In genomic region chr2:229269146-229269545, GRCh38 we compare ENCODE assay signal across 14 cellular contexts. TPM values are rescaled to one million over a fixed set of nuclear protein-coding genes. Genes with fewer than 3 reads are reported as not detected.
A peak's percentile ranks its signal among the peaks of the same experiment; 100 is the strongest.
DNase-seq lines count a peak whose midpoint lies in the region; ATAC-seq, FAIRE-seq and TF ChIP-seq lines count a peak whose summit lies in the region.
"Had no signal": no experiment of that assay in that cellular context is flagged by ENCODE, and none has a peak within 500 bp of the region (broad histone marks: within the 10 kb centered on the region; RNA-seq: fewer than 3 reads in every experiment).

No MANE protein-coding gene starts in this region.

- H3K9me3 ChIP-seq in A549 (no peaks in the 10 kb centered on the region), adrenal gland (replicated peaks in 1 of 3) (no peaks in the 10 kb centered on the region), left lung (no peaks in the 10 kb centered on the region), gastrocnemius medialis (no peaks in the 10 kb centered on the region)

- H3K4me1 ChIP-seq in A549 (peaks cover 5% of the 10 kb centered on the region; the same call in 1 of the 3 replicates), adrenal gland (replicated peaks in 1 of 2) (peaks cover 25 to 57% of the 10 kb centered on the region in 2 donors), left lung (peaks cover 0 to 17% of the 10 kb centered on the region in 2 donors), gastrocnemius medialis (peaks cover 0 to 3% of the 10 kb centered on the region in 2 donors)

- H3K4me3 ChIP-seq in A549 (no peak overlapping the region), adrenal gland (peak overlapping the region in 1 of 4 donors; percentile 99), left lung (peak overlapping the region; percentile 14 to 64), gastrocnemius medialis (peak overlapping the region; percentile 37 to 66 (median 62))

- TF ChIP-seq CTCF in A549 (IDR thresholded peaks at IDR 0.05) (no peak), adrenal gland (IDR thresholded peaks at IDR 0.05) (no peak), left lung (IDR thresholded peaks at IDR 0.05) (no peak), gastrocnemius medialis (IDR thresholded peaks at IDR 0.05 in 4 of 5, conservative IDR thresholded peaks at IDR 0.05 in 1 of 5) (no peak)

- no peak for FAIRE-seq in A549 (lab: Jason Lieb, UNC)
- FAIRE-seq: astrocyte had no signal

- in situ Hi-C loops in gastrocnemius medialis (cut with MboI; ENCODE audit: low sequenced_read_pairs in 4 of 4), result no loop called here

- DNase-seq in A549 (ENCODE audit: low read depth in 1 of 2, low spot score in 1 of 2), result no peak
- DNase-seq in adrenal gland, result no peak
- DNase-seq in left lung, result no peak
- no peak for DNase-seq in gastrocnemius medialis
- DNase-seq in activated CD4-positive, alpha-beta T cell treated with anti-CD3 and anti-CD28 coated beads, Interleukin-2, amount 10 ng/mL, durations not matched to agents 7 days and 5 days, result no peak
- DNase-seq: activated CD4-positive, alpha-beta T cell treated with anti-CD3 and anti-CD28 coated beads, Interleukin-2, amount 50 U/mL, for 4 hours; NCI-H2107; SHP77 treated with DMSO at 0.1 percent for 48 hours; stimulated activated CD4-positive, alpha-beta T cell treated with anti-CD3 and anti-CD28 coated beads, Interleukin-4, amount 100 ng/mL, for 24 hours had no signal

- TF ChIP-seq POLR2A in A549 (IDR thresholded peaks at IDR 0.05; ENCODE audit: low read length), result no peak
- no peak for TF ChIP-seq POLR2A in adrenal gland (IDR thresholded peaks at IDR 0.05)
- TF ChIP-seq POLR2A in gastrocnemius medialis (IDR thresholded peaks at IDR 0.05), result no peak

- no peaks in the 10 kb centered on the region for H3K9me3 Mint-ChIP-seq in activated CD4-positive, alpha-beta T cell treated with anti-CD3 and anti-CD28 coated beads, Interleukin-2, amount 10 ng/mL, durations not matched to agents 7 days and 5 days
- H3K9me3 Mint-ChIP-seq: activated T-helper 1 cell treated with anti-CD3 and anti-CD28 coated beads, Interleukin-12 subunit alpha, Interleukin-12 subunit beta, Interleukin-2, Interleukin-4 antibody, amounts not matched to agents 30 ng/mL and 10 ng/mL and 1 ng/mL, durations not matched to agents 14 hours and 24 hours and 36 hours had no signal

- no peak for TF ChIP-seq EP300 in A549 (IDR thresholded peaks at IDR 0.05)

- peak overlapping the region; percentile 38 for H3K4me2 ChIP-seq in A549

- no peaks in the 10 kb centered on the region for H3K36me3 ChIP-seq in adrenal gland (replicated peaks in 1 of 2)
- no peaks in the 10 kb centered on the region for H3K36me3 ChIP-seq in left lung
- H3K36me3 ChIP-seq in gastrocnemius medialis, result no peaks in the 10 kb centered on the region

- CTCF ChIA-PET in A549 (lab: Yijun Ruan, JAX), result interaction anchor here (1.1 to 3.8 kb wide), 3 partner anchors 29 to 588 kb away, joined by 3 to 15 read pairs (median 4); no protein-coding TSS in a partner anchor
- CTCF ChIA-PET in activated CD4-positive, alpha-beta T cell treated with anti-CD3 and anti-CD28 coated beads, Interleukin-2, amount 10 ng/mL, durations not matched to agents 7 days and 5 days (lab: Charles Lee), result no interaction called here

- POLR2A ChIA-PET in A549 (lab: Yijun Ruan, JAX), result no interaction called here
- POLR2A ChIA-PET in activated CD4-positive, alpha-beta T cell treated with anti-CD3 and anti-CD28 coated beads, Interleukin-2, amount 10 ng/mL, durations not matched to agents 7 days and 5 days (lab: Charles Lee), result no interaction called here

- H3K36me3 Mint-ChIP-seq in activated CD4-positive, alpha-beta T cell treated with anti-CD3 and anti-CD28 coated beads, Interleukin-2, amount 10 ng/mL, durations not matched to agents 7 days and 5 days (ENCODE audit: low read depth), result no peaks in the 10 kb centered on the region

- intact Hi-C loops in adrenal gland (cut with DNase I) (loop anchor here in 1 of 2 donors (5.0 kb wide), 1 partner anchor 132 kb away; no protein-coding TSS in a partner anchor), left lung (cut with DNase I) (no loop called here), gastrocnemius medialis (cut with DNase I; ENCODE audit: low total_unique reads) (no loop called here)

- no peaks in the 10 kb centered on the region for H3K4me1 Mint-ChIP-seq in activated CD4-positive, alpha-beta T cell treated with anti-CD3 and anti-CD28 coated beads, Interleukin-2, amount 10 ng/mL, durations not matched to agents 7 days and 5 days

- H3K4me3 Mint-ChIP-seq in activated CD4-positive, alpha-beta T cell treated with anti-CD3 and anti-CD28 coated beads, Interleukin-2, amount 10 ng/mL, durations not matched to agents 7 days and 5 days, result no peak overlapping the region
- H3K4me3 Mint-ChIP-seq: activated T-helper 1 cell treated with anti-CD3 and anti-CD28 coated beads, Interleukin-12 subunit alpha, Interleukin-12 subunit beta, Interleukin-2, Interleukin-4 antibody, amounts not matched to agents 30 ng/mL and 10 ng/mL and 1 ng/mL, durations not matched to agents 14 hours and 24 hours and 36 hours had no signal

- peaks cover 24% of the 10 kb centered on the region for H3K27me3 Mint-ChIP-seq in activated CD4-positive, alpha-beta T cell treated with anti-CD3 and anti-CD28 coated beads, Interleukin-2, amount 10 ng/mL, durations not matched to agents 7 days and 5 days

- WGBS in A549 (ENCODE audit: missing lambda C conversion rate), result 75% methylated on average over 8 of the region's 8 CpGs
- 77 to 83% (median 79%) methylated on average over 8 of the region's 8 CpGs for WGBS in adrenal gland, 4 donors

- no peaks in the 10 kb centered on the region for H3K27me3 ChIP-seq in adrenal gland
- H3K27me3 ChIP-seq in left lung, result peaks cover 0 to 43% of the 10 kb centered on the region in 2 donors
- H3K27me3 ChIP-seq in gastrocnemius medialis, result no peaks in the 10 kb centered on the region

- TF ChIP-seq RAD21 in A549 (conservative IDR thresholded peaks at IDR 0.05 in 1 of 2, IDR thresholded peaks at IDR 0.05 in 1 of 2), result no peak

- H3K27ac ChIP-seq in A549 (no peak overlapping the region), adrenal gland (peak overlapping the region in 3 of 5 donors; percentile 2 to 54 (median 52)), left lung (peak overlapping the region in 1 of 2 donors; percentile 0), gastrocnemius medialis (peak overlapping the region; percentile 70 to 83 (median 76))

- ATAC-seq in A549 (no peak), left lung (no peak), gastrocnemius medialis (no peak), HG03039 (IDR thresholded peaks at IDR 0.05; ENCODE audit: unreplicated experiment) (no peak), GM21723 (IDR thresholded peaks at IDR 0.05; ENCODE audit: unreplicated experiment) (no peak), HG02885 (IDR thresholded peaks at IDR 0.05; ENCODE audit: poor library complexity, unreplicated experiment) (no peak)

- no peak overlapping the region for H3K27ac Mint-ChIP-seq in activated CD4-positive, alpha-beta T cell treated with anti-CD3 and anti-CD28 coated beads, Interleukin-2, amount 10 ng/mL, durations not matched to agents 7 days and 5 days
- H3K27ac Mint-ChIP-seq: activated T-helper 1 cell treated with anti-CD3 and anti-CD28 coated beads, Interleukin-12 subunit alpha, Interleukin-12 subunit beta, Interleukin-2, Interleukin-4 antibody, amounts not matched to agents 30 ng/mL and 10 ng/mL and 1 ng/mL, durations not matched to agents 14 hours and 24 hours and 36 hours had no signal

TF ChIP-seq in A549, 52 proteins besides CTCF, POLR2A, EP300 and RAD21:
- TF ChIP-seq CBX8 (IDR thresholded peaks at IDR 0.05), result no peak
- no peak for TF ChIP-seq EHF (CRISPR knock-in tag; IDR thresholded peaks at IDR 0.05)
- TF ChIP-seq HOXB13 (CRISPR knock-in tag; IDR thresholded peaks at IDR 0.05; ENCODE audit: low read depth), result no peak
- no peak for TF ChIP-seq ZFP36 (IDR thresholded peaks at IDR 0.05; ENCODE audit: borderline replicate concordance, partially characterized antibody)

RNA-seq across cellular contexts. Expression of gene PID1, which starts 1.9 kb away (rescaled TPM):
- polyA plus RNA-seq in A549 (2011; rRNA removed) (0.75 and 1.3 TPM in 2 replicates), A549 (2017; fragmentation: RNase III; extraction: RNeasy Plus Mini Kit Qiagen cat#74134 plus additional on column Dnase treatment) (2.7 to 3.2 TPM (median 2.7 TPM) in 3 replicates), adrenal gland (10 to 100 TPM; 17.5 to 45.3 (median 19.9) TPM)
- polyA plus RNA-seq in A549 (2012; cell fraction: cytosol; rRNA removed), result 1.4 TPM in 2 replicates
- polyA plus RNA-seq in A549 (2012; cell fraction: nucleus; rRNA removed), result 0.37 and 0.70 TPM in 2 replicates
- 0.50 and 1.0 TPM in 2 replicates for polyA minus RNA-seq in A549 (2011; rRNA and poly(A)+ RNA removed)
- total RNA-seq in adrenal gland (10 to 100 TPM; 25.3 to 81.9 (median 60.0) TPM), left lung (10 to 100 TPM; 37.0 to 47.8 TPM), gastrocnemius medialis (10 to 100 TPM; 11.3 to 24.3 (median 19.5) TPM)
- not detected for total RNA-seq in activated CD4-positive, alpha-beta T cell treated with anti-CD3 and anti-CD28 coated beads, Interleukin-2, amount 10 ng/mL, durations not matched to agents 7 days and 5 days
- total RNA-seq: activated T-helper 1 cell treated with anti-CD3 and anti-CD28 coated beads, Interleukin-12 subunit alpha, Interleukin-12 subunit beta, Interleukin-2, Interleukin-4 antibody, amounts not matched to agents 30 ng/mL and 10 ng/mL and 1 ng/mL, durations not matched to agents 14 hours and 24 hours and 36 hours had no signal

Comparison
In these comparisons a context has a peak if more than half of its experiments do, and no peak if none do; other contexts are left out.
1. H3K27ac ChIP-seq: peak in adrenal gland (3 of 5) and gastrocnemius medialis (4 of 4); none in A549 (0 of 2).
2. RNA of gene PID1, which starts 1.9 kb away (total RNA-seq): 25.3 to 81.9 TPM in adrenal gland, 37.0 to 47.8 TPM in left lung and 11.3 to 24.3 TPM in gastrocnemius medialis; not detected in activated CD4-positive, alpha-beta T cell treated with anti-CD3 and anti-CD28 coated beads, Interleukin-2, amount 10 ng/mL, durations not matched to agents 7 days and 5 days; every median in the first group is over 10 times any median in the second.